ENCODE assay signal across 15 cellular contexts in genomic region chr11:65776196-65776595, GRCh38. TPM values are rescaled to one million over a fixed set of nuclear protein-coding genes. Genes with fewer than 3 reads are reported as not detected.
DNase-seq lines count a peak whose midpoint lies in the region; ATAC-seq, FAIRE-seq and TF ChIP-seq lines count a peak whose summit lies in the region.
"Had no signal": no experiment of that assay in that cellular context is flagged by ENCODE, and none has a peak within 500 bp of the region (broad histone marks: within the 10 kb centered on the region; RNA-seq: fewer than 3 reads in every experiment).

No MANE protein-coding gene starts in this region.

- H3K4me3 ChIP-seq in HepG2 (replicated peaks in 1 of 3; ENCODE audit: insufficient read depth in 1 of 3, low read depth in 2 of 3, low read length in 3 of 3) (no peak overlapping the region), subcutaneous abdominal adipose tissue (ENCODE audit: low read depth in 1 of 5, low read length in 5 of 5) (no peak overlapping the region), colonic mucosa (no peak overlapping the region)

- TF ChIP-seq EP300 in HepG2 (IDR thresholded peaks at IDR 0.05; ENCODE audit: low read depth in 2 of 2, low read length in 2 of 2) = no peak
- peak; percentile 18; the same call in 1 of the 2 replicates for TF ChIP-seq EP300 in HepG2 (CRISPR knock-in tag; IDR thresholded peaks at IDR 0.05; ENCODE audit: borderline replicate concordance)

- no peak for ATAC-seq in activated naive CD4-positive, alpha-beta T cell treated with anti-CD3 and anti-CD28 coated beads, Interleukin-2, amount 50 U/mL, for 72 hours
- ATAC-seq in activated T-helper 17 cell treated with anti-CD3 and anti-CD28 coated beads, Interleukin-2, amount 50 U/mL, for 72 hours (replicated peaks) = no peak
- ATAC-seq in HepG2 = no peak; the same call in 2 of the 3 replicates

- H3K27me3 ChIP-seq in HepG2 (ENCODE audit: control insufficient read depth in 1 of 2, insufficient read depth in 2 of 2, low read length in 2 of 2) (no peaks in the 10 kb centered on the region), subcutaneous abdominal adipose tissue (ENCODE audit: control insufficient read depth in 5 of 5, insufficient read depth in 4 of 5, low read length in 5 of 5) (no peaks in the 10 kb centered on the region), colonic mucosa (no peaks in the 10 kb centered on the region)
- H3K27me3 ChIP-seq: brain microvascular endothelial cell had no signal

- intact Hi-C loops in HepG2 (cut with micrococcal nuclease; ENCODE audit: unreplicated experiment) (no loop called here), colonic mucosa (cut with DNase I) (loop anchor here (10.0 kb wide), 1 partner anchor 51 kb away; the partner anchor contains the start of gene RNASEH2C)

- no peak for DNase-seq in activated naive CD4-positive, alpha-beta T cell treated with anti-CD3 and anti-CD28 coated beads, Interleukin-2, amount 50 U/mL, for 72 hours (ENCODE audit: low spot score in 2 of 2)
- DNase-seq in activated naive CD4-positive, alpha-beta T cell treated with anti-CD3 and anti-CD28 coated beads, Interleukin-2, amount 10 ng/mL, durations not matched to agents 7 days and 5 days = no peak
- peak; percentile 43 for DNase-seq in HepG2 (ENCODE audit: low spot score)
- DNase-seq in kidney glomerular epithelial cell (lab: John Stamatoyannopoulos, UW) = no peak
- no peak for DNase-seq in colonic mucosa
- no peak for DNase-seq in HuH-7 (ENCODE audit: low spot score)
- DNase-seq: brain microvascular endothelial cell; EL; NCI-H1105; nephron progenitor cell; stimulated activated CD4-positive, alpha-beta T cell treated with anti-CD3 and anti-CD28 coated beads, Interleukin-2, amount 100 ng/mL, for 24 hours had no signal

- H3K9me3 Mint-ChIP-seq in activated naive CD4-positive, alpha-beta T cell treated with anti-CD3 and anti-CD28 coated beads, Interleukin-2, amount 50 U/mL, for 72 hours = no peaks in the 10 kb centered on the region
- no peaks in the 10 kb centered on the region for H3K9me3 Mint-ChIP-seq in activated naive CD4-positive, alpha-beta T cell treated with anti-CD3 and anti-CD28 coated beads, Interleukin-2, amount 10 ng/mL, durations not matched to agents 7 days and 5 days
- no peaks in the 10 kb centered on the region for H3K9me3 Mint-ChIP-seq in activated T-helper 17 cell treated with anti-CD3 and anti-CD28 coated beads, Interleukin-2, amount 50 U/mL, for 72 hours
- H3K9me3 Mint-ChIP-seq: nephron progenitor cell had no signal

- H3K27ac ChIP-seq in HepG2 (ENCODE audit: extremely low read length, insufficient read depth, low read length) (no peak overlapping the region), subcutaneous abdominal adipose tissue (ENCODE audit: low read depth, low read length) (peak overlapping the region; percentile 78), colonic mucosa (no peak overlapping the region)
- H3K27ac ChIP-seq: brain microvascular endothelial cell had no signal

- no peaks in the 10 kb centered on the region for H3K27me3 Mint-ChIP-seq in activated naive CD4-positive, alpha-beta T cell treated with anti-CD3 and anti-CD28 coated beads, Interleukin-2, amount 10 ng/mL, durations not matched to agents 7 days and 5 days
- no peaks in the 10 kb centered on the region for H3K27me3 Mint-ChIP-seq in activated T-helper 17 cell treated with anti-CD3 and anti-CD28 coated beads, Interleukin-2, amount 50 U/mL, for 72 hours

- no peak for FAIRE-seq in HepG2 (lab: Jason Lieb, UNC)
- FAIRE-seq: endothelial cell of umbilical vein had no signal

- no TSS peak for BruUV-seq in HepG2 (replicated peaks; lab: Mats Ljungman, UMichigan)

- in situ Hi-C loops in HepG2 (cut with HindIII; ENCODE audit: extremely low pct_ligation_motif_present, low pct_unique_long_range_greater_than_20kb) = no loop called here

- peaks cover 6% of the 10 kb centered on the region for H3K4me1 Mint-ChIP-seq in activated naive CD4-positive, alpha-beta T cell treated with anti-CD3 and anti-CD28 coated beads, Interleukin-2, amount 10 ng/mL, durations not matched to agents 7 days and 5 days
- peaks cover 4% of the 10 kb centered on the region for H3K4me1 Mint-ChIP-seq in activated T-helper 17 cell treated with anti-CD3 and anti-CD28 coated beads, Interleukin-2, amount 50 U/mL, for 72 hours

- H4K20me1 ChIP-seq in HepG2 (ENCODE audit: insufficient read depth, low read length) = no peaks in the 10 kb centered on the region

- peak overlapping the region; percentile 9 to 16 for H3K27ac Mint-ChIP-seq in activated naive CD4-positive, alpha-beta T cell treated with anti-CD3 and anti-CD28 coated beads, Interleukin-2, amount 50 U/mL, for 72 hours
- H3K27ac Mint-ChIP-seq in activated naive CD4-positive, alpha-beta T cell treated with anti-CD3 and anti-CD28 coated beads, Interleukin-2, amount 10 ng/mL, durations not matched to agents 7 days and 5 days = no peak overlapping the region
- peak overlapping the region; percentile 79 for H3K27ac Mint-ChIP-seq in activated T-helper 17 cell treated with anti-CD3 and anti-CD28 coated beads, Interleukin-2, amount 50 U/mL, for 72 hours
- H3K27ac Mint-ChIP-seq: nephron progenitor cell had no signal

- WGBS in HepG2 (ENCODE audit: low lambda C conversion rate) = 52% methylated on average over 8 of the region's 8 CpGs

- no peak overlapping the region for H3K4me2 ChIP-seq in HepG2 (ENCODE audit: low read depth, low read length)

- H3K4me3 Mint-ChIP-seq in activated naive CD4-positive, alpha-beta T cell treated with anti-CD3 and anti-CD28 coated beads, Interleukin-2, amount 10 ng/mL, durations not matched to agents 7 days and 5 days = no peak overlapping the region
- H3K4me3 Mint-ChIP-seq in activated T-helper 17 cell treated with anti-CD3 and anti-CD28 coated beads, Interleukin-2, amount 50 U/mL, for 72 hours = peak overlapping the region; percentile 21
- H3K4me3 Mint-ChIP-seq: nephron progenitor cell had no signal

- H3K79me2 ChIP-seq in HepG2 (ENCODE audit: insufficient read depth, low read length) = no peaks in the 10 kb centered on the region

- CTCF ChIA-PET in activated naive CD4-positive, alpha-beta T cell treated with anti-CD3 and anti-CD28 coated beads, Interleukin-2, amount 10 ng/mL, durations not matched to agents 7 days and 5 days (lab: Charles Lee) = interaction anchor here (1.0 to 9.6 kb wide), 7 partner anchors 11 to 217 kb away, joined by 3 to 128 read pairs (median 3); partner anchors contain the start of gene KAT5
- CTCF ChIA-PET in HepG2 (lab: Yijun Ruan, JAX; ENCODE audit: low intra/inter-chr PET ratio, low total read pairs) = interaction anchor here (1.2 kb wide), 1 partner anchor 42 kb away, joined by 4 read pairs; no protein-coding TSS in a partner anchor

- no peaks in the 10 kb centered on the region for H3K9me3 ChIP-seq in HepG2 (ENCODE audit: low read length)
- no peaks in the 10 kb centered on the region for H3K9me3 ChIP-seq in subcutaneous abdominal adipose tissue (ENCODE audit: control insufficient read depth in 5 of 5, low read length in 5 of 5)
- H3K9me3 ChIP-seq in colonic mucosa = no peaks in the 10 kb centered on the region

- TF ChIP-seq RAD21 in HepG2 (CRISPR knock-in tag; IDR thresholded peaks at IDR 0.05) = no peak

- peaks cover 35% of the 10 kb centered on the region for H3K4me1 ChIP-seq in HepG2 (ENCODE audit: insufficient read depth, low read length)
- peaks cover 7 to 51% (median 44%) of the 10 kb centered on the region in 5 donors for H3K4me1 ChIP-seq in subcutaneous abdominal adipose tissue (ENCODE audit: control insufficient read depth in 5 of 5, insufficient read depth in 5 of 5, low read length in 5 of 5)
- H3K4me1 ChIP-seq in colonic mucosa = peaks cover 6% of the 10 kb centered on the region

- TF ChIP-seq CTCF in HepG2 (CRISPR knock-in tag; IDR thresholded peaks at IDR 0.05) (no peak), colonic mucosa (IDR thresholded peaks at IDR 0.05) (no peak)

- H3K36me3 Mint-ChIP-seq in activated naive CD4-positive, alpha-beta T cell treated with anti-CD3 and anti-CD28 coated beads, Interleukin-2, amount 50 U/mL, for 72 hours = no peaks in the 10 kb centered on the region
- peaks cover 13% of the 10 kb centered on the region for H3K36me3 Mint-ChIP-seq in activated naive CD4-positive, alpha-beta T cell treated with anti-CD3 and anti-CD28 coated beads, Interleukin-2, amount 10 ng/mL, durations not matched to agents 7 days and 5 days
- peaks cover 22% of the 10 kb centered on the region for H3K36me3 Mint-ChIP-seq in activated T-helper 17 cell treated with anti-CD3 and anti-CD28 coated beads, Interleukin-2, amount 50 U/mL, for 72 hours (ENCODE audit: low read depth)

- TF ChIP-seq POLR2A in HepG2 (IDR thresholded peaks at IDR 0.05; ENCODE audit: insufficient read depth in 1 of 2, low read depth in 2 of 2, low read length in 2 of 2) = no peak

- no peaks in the 10 kb centered on the region for H3K36me3 ChIP-seq in HepG2 (replicated peaks in 1 of 2; ENCODE audit: control insufficient read depth in 1 of 2, insufficient read depth in 2 of 2, low read length in 2 of 2)
- peaks cover 0 to 26% (median 22%) of the 10 kb centered on the region in 5 donors for H3K36me3 ChIP-seq in subcutaneous abdominal adipose tissue (ENCODE audit: control insufficient read depth in 5 of 5, insufficient read depth in 5 of 5, low read length in 5 of 5)
- H3K36me3 ChIP-seq in colonic mucosa = peaks cover 5% of the 10 kb centered on the region

- no peak overlapping the region for H2AFZ ChIP-seq in HepG2 (ENCODE audit: low read length)

- POLR2A ChIA-PET in HepG2 (lab: Yijun Ruan, JAX) = interaction anchor here (0.8 to 1.5 kb wide), 4 partner anchors 12 to 64 kb away, joined by 3 to 6 read pairs (median 4); partner anchors contain the start of genes KAT5 and RNASEH2C

- no peak overlapping the region for H3K9ac ChIP-seq in HepG2 (ENCODE audit: insufficient read depth, low read depth, low read length)
- peak overlapping the region in 1 of 5 donors; percentile 37 for H3K9ac ChIP-seq in subcutaneous abdominal adipose tissue (ENCODE audit: low read length in 5 of 5)
- no peak overlapping the region for H3K9ac ChIP-seq in colonic mucosa (ENCODE audit: low read depth in 2 of 2, low read length in 2 of 2)

RNA-seq across cellular contexts. Expression of gene AP5B1, which starts 4.6 kb away (rescaled TPM):
- 10 to 100 TPM; 10.6 to 25.9 TPM for total RNA-seq in activated naive CD4-positive, alpha-beta T cell treated with anti-CD3 and anti-CD28 coated beads, Interleukin-2, amount 50 U/mL, for 72 hours
- 10 to 100 TPM; 17.2 to 21.9 TPM for total RNA-seq in activated T-helper 17 cell treated with anti-CD3 and anti-CD28 coated beads, Interleukin-2, amount 50 U/mL, for 72 hours
- total RNA-seq in HepG2 (2016; rRNA removed; fragmentation: Illumina TruSeq; extraction: Trizol) (3.8 and 4.4 TPM in 2 replicates), colonic mucosa (10 to 100 TPM; 17.6 to 20.1 TPM)
- 0.44 and 0.61 TPM in 2 replicates for total RNA-seq in HepG2 (2016; cell fraction: cytosol; rRNA removed; fragmentation: Illumina TruSeq; extraction: Trizol; ENCODE audit: low read depth)
- 2.9 and 4.5 TPM in 2 replicates for total RNA-seq in HepG2 (2016; cell fraction: insoluble cytoplasmic fraction; rRNA removed; fragmentation: Illumina TruSeq; extraction: Trizol)
- total RNA-seq in HepG2 (2016; cell fraction: membrane; rRNA removed; fragmentation: Illumina TruSeq; extraction: Trizol) = 2.0 and 2.1 TPM in 2 replicates
- total RNA-seq in HepG2 (2016; cell fraction: nucleus; rRNA removed; fragmentation: Illumina TruSeq; extraction: Trizol) = 2.9 and 3.7 TPM in 2 replicates
- 1.7 and 2.8 TPM in 2 replicates for polyA plus RNA-seq in HepG2 (2011; rRNA removed)
- 1.6 and 2.5 TPM in 2 replicates for polyA plus RNA-seq in HepG2 (2011; cell fraction: cytosol; rRNA removed)
- polyA plus RNA-seq in HepG2 (2011; cell fraction: nucleus; rRNA removed) = 6.0 and 6.2 TPM in 2 replicates
- polyA plus RNA-seq in HepG2 (2012) = 1.2 and 2.4 TPM in 2 replicates
- 0.25 and 0.27 TPM in 2 replicates for polyA plus RNA-seq in HepG2 (2016; cell fraction: cytosol; fragmentation: Illumina TruSeq; extraction: Trizol; ENCODE audit: low read depth)
- polyA plus RNA-seq in HepG2 (2016; cell fraction: insoluble cytoplasmic fraction; fragmentation: Illumina TruSeq; extraction: Trizol; ENCODE audit: low read depth) = 2.6 and 2.7 TPM in 2 replicates
- 0.78 and 0.94 TPM in 2 replicates for polyA plus RNA-seq in HepG2 (2016; cell fraction: membrane; fragmentation: Illumina TruSeq; extraction: Trizol; ENCODE audit: low read depth)
- 4.3 and 4.6 TPM in 2 replicates for polyA plus RNA-seq in HepG2 (2016; cell fraction: nucleus; fragmentation: Illumina TruSeq; extraction: Trizol; ENCODE audit: insufficient read depth, low read depth)
- polyA minus RNA-seq in HepG2 (2011; rRNA and poly(A)+ RNA removed; ENCODE audit: low replicate concordance) = 9.8 and 22.8 TPM in 2 replicates
- 3.4 and 4.2 TPM in 2 replicates for polyA minus RNA-seq in HepG2 (2011; cell fraction: cytosol; rRNA and poly(A)+ RNA removed)
- polyA minus RNA-seq in HepG2 (2011; cell fraction: nucleus; rRNA and poly(A)+ RNA removed) = 4.9 and 5.1 TPM in 2 replicates

RNA-seq across cellular contexts. Expression of gene OVOL1, which starts 10.7 kb away (rescaled TPM):
- total RNA-seq in activated naive CD4-positive, alpha-beta T cell treated with anti-CD3 and anti-CD28 coated beads, Interleukin-2, amount 50 U/mL, for 72 hours = 1 to 10 TPM in 1 of 2 donors, not detected in 1; 1.6 TPM
- total RNA-seq in activated T-helper 17 cell treated with anti-CD3 and anti-CD28 coated beads, Interleukin-2, amount 50 U/mL, for 72 hours = under 1 TPM in 1 of 2 donors, not detected in 1; 0.98 TPM
- total RNA-seq in HepG2 (2016; rRNA removed; fragmentation: Illumina TruSeq; extraction: Trizol) (not detected in 2 replicates), colonic mucosa (10 to 100 TPM; 29.0 to 32.9 TPM)
- total RNA-seq in HepG2 (2016; cell fraction: cytosol; rRNA removed; fragmentation: Illumina TruSeq; extraction: Trizol; ENCODE audit: low read depth) = not detected in 2 replicates
- total RNA-seq in HepG2 (2016; cell fraction: insoluble cytoplasmic fraction; rRNA removed; fragmentation: Illumina TruSeq; extraction: Trizol) = not detected in 2 replicates
- not detected in 2 replicates for total RNA-seq in HepG2 (2016; cell fraction: membrane; rRNA removed; fragmentation: Illumina TruSeq; extraction: Trizol)
- not detected in 2 replicates for total RNA-seq in HepG2 (2016; cell fraction: nucleus; rRNA removed; fragmentation: Illumina TruSeq; extraction: Trizol)
- polyA plus RNA-seq in HepG2 (2011; rRNA removed) = 0.01 and 0.04 TPM in 2 replicates
- not detected in 2 replicates for polyA plus RNA-seq in HepG2 (2011; cell fraction: cytosol; rRNA removed)
- polyA plus RNA-seq in HepG2 (2011; cell fraction: nucleus; rRNA removed) = 0.03 TPM in 1 of 2 replicates, not detected in the other
- polyA plus RNA-seq in HepG2 (2012) = not detected in 2 replicates
- not detected in 2 replicates for polyA plus RNA-seq in HepG2 (2016; cell fraction: cytosol; fragmentation: Illumina TruSeq; extraction: Trizol; ENCODE audit: low read depth)
- polyA plus RNA-seq in HepG2 (2016; cell fraction: insoluble cytoplasmic fraction; fragmentation: Illumina TruSeq; extraction: Trizol; ENCODE audit: low read depth) = not detected in 2 replicates
- polyA plus RNA-seq in HepG2 (2016; cell fraction: membrane; fragmentation: Illumina TruSeq; extraction: Trizol; ENCODE audit: low read depth) = not detected in 2 replicates
- polyA plus RNA-seq in HepG2 (2016; cell fraction: nucleus; fragmentation: Illumina TruSeq; extraction: Trizol; ENCODE audit: insufficient read depth, low read depth) = not detected in 2 replicates
- polyA minus RNA-seq in HepG2 (2011; rRNA and poly(A)+ RNA removed; ENCODE audit: low replicate concordance) = not detected in 2 replicates
- polyA minus RNA-seq in HepG2 (2011; cell fraction: cytosol; rRNA and poly(A)+ RNA removed) = not detected in 2 replicates
- polyA minus RNA-seq in HepG2 (2011; cell fraction: nucleus; rRNA and poly(A)+ RNA removed) = not detected in 2 replicates
- total RNA-seq: endothelial cell of umbilical vein, OCI-LY7 had no signal
- polyA plus RNA-seq: endothelial cell of umbilical vein had no signal

RNA-seq across cellular contexts. Expression of gene RNASEH2C, which starts 55.6 kb away (rescaled TPM):
- 10 to 100 TPM; 40.9 to 93.0 TPM for total RNA-seq in activated naive CD4-positive, alpha-beta T cell treated with anti-CD3 and anti-CD28 coated beads, Interleukin-2, amount 50 U/mL, for 72 hours
- total RNA-seq in activated T-helper 17 cell treated with anti-CD3 and anti-CD28 coated beads, Interleukin-2, amount 50 U/mL, for 72 hours = 10 to 100 TPM; 57.4 to 92.9 TPM
- 50.9 and 65.1 TPM in 2 replicates for total RNA-seq in HepG2 (2016; rRNA removed; fragmentation: Illumina TruSeq; extraction: Trizol)
- total RNA-seq in HepG2 (2016; cell fraction: cytosol; rRNA removed; fragmentation: Illumina TruSeq; extraction: Trizol; ENCODE audit: low read depth) = 57.6 and 60.3 TPM in 2 replicates
- 55.2 and 76.7 TPM in 2 replicates for total RNA-seq in HepG2 (2016; cell fraction: insoluble cytoplasmic fraction; rRNA removed; fragmentation: Illumina TruSeq; extraction: Trizol)
- 36.0 and 40.9 TPM in 2 replicates for total RNA-seq in HepG2 (2016; cell fraction: membrane; rRNA removed; fragmentation: Illumina TruSeq; extraction: Trizol)
- total RNA-seq in HepG2 (2016; cell fraction: nucleus; rRNA removed; fragmentation: Illumina TruSeq; extraction: Trizol) = 18.2 and 19.2 TPM in 2 replicates
- 24.6 and 27.4 TPM in 2 replicates for polyA plus RNA-seq in HepG2 (2011; rRNA removed)
- 34.9 and 55.1 TPM in 2 replicates for polyA plus RNA-seq in HepG2 (2011; cell fraction: cytosol; rRNA removed)
- 41.5 and 44.0 TPM in 2 replicates for polyA plus RNA-seq in HepG2 (2011; cell fraction: nucleus; rRNA removed)
- 16.9 and 19.3 TPM in 2 replicates for polyA plus RNA-seq in HepG2 (2012)
- 53.8 and 60.7 TPM in 2 replicates for polyA plus RNA-seq in HepG2 (2016; cell fraction: cytosol; fragmentation: Illumina TruSeq; extraction: Trizol; ENCODE audit: low read depth)
- 53.3 and 62.7 TPM in 2 replicates for polyA plus RNA-seq in HepG2 (2016; cell fraction: insoluble cytoplasmic fraction; fragmentation: Illumina TruSeq; extraction: Trizol; ENCODE audit: low read depth)
- polyA plus RNA-seq in HepG2 (2016; cell fraction: membrane; fragmentation: Illumina TruSeq; extraction: Trizol; ENCODE audit: low read depth) = 27.7 and 34.7 TPM in 2 replicates
- polyA plus RNA-seq in HepG2 (2016; cell fraction: nucleus; fragmentation: Illumina TruSeq; extraction: Trizol; ENCODE audit: insufficient read depth, low read depth) = 35.1 and 36.6 TPM in 2 replicates
- 9.1 and 31.0 TPM in 2 replicates for polyA minus RNA-seq in HepG2 (2011; rRNA and poly(A)+ RNA removed; ENCODE audit: low replicate concordance)
- polyA minus RNA-seq in HepG2 (2011; cell fraction: cytosol; rRNA and poly(A)+ RNA removed) = 11.3 and 11.4 TPM in 2 replicates
- 12.7 and 15.0 TPM in 2 replicates for polyA minus RNA-seq in HepG2 (2011; cell fraction: nucleus; rRNA and poly(A)+ RNA removed)
- 10 to 100 TPM; 26.1 to 58.1 TPM for total RNA-seq in colonic mucosa

RNA-seq across cellular contexts. Expression of gene SNX32, which starts 57.6 kb away (rescaled TPM):
- 1 to 10 TPM; 3.8 to 5.0 TPM for total RNA-seq in activated naive CD4-positive, alpha-beta T cell treated with anti-CD3 and anti-CD28 coated beads, Interleukin-2, amount 50 U/mL, for 72 hours
- total RNA-seq in activated T-helper 17 cell treated with anti-CD3 and anti-CD28 coated beads, Interleukin-2, amount 50 U/mL, for 72 hours = 1 to 10 TPM; 1.6 to 6.6 TPM
- total RNA-seq in HepG2 (2016; rRNA removed; fragmentation: Illumina TruSeq; extraction: Trizol) = 0.09 TPM in 1 of 2 replicates, not detected in the other
- total RNA-seq in HepG2 (2016; cell fraction: cytosol; rRNA removed; fragmentation: Illumina TruSeq; extraction: Trizol; ENCODE audit: low read depth) = not detected in 2 replicates
- 0.17 TPM in 1 of 2 replicates, not detected in the other for total RNA-seq in HepG2 (2016; cell fraction: insoluble cytoplasmic fraction; rRNA removed; fragmentation: Illumina TruSeq; extraction: Trizol)
- total RNA-seq in HepG2 (2016; cell fraction: membrane; rRNA removed; fragmentation: Illumina TruSeq; extraction: Trizol) = not detected in 2 replicates
- 0.16 TPM in 1 of 2 replicates, not detected in the other for total RNA-seq in HepG2 (2016; cell fraction: nucleus; rRNA removed; fragmentation: Illumina TruSeq; extraction: Trizol)
- polyA plus RNA-seq in HepG2 (2011; rRNA removed) = 0.29 and 0.34 TPM in 2 replicates
- polyA plus RNA-seq in HepG2 (2011; cell fraction: cytosol; rRNA removed) = 0.08 and 0.30 TPM in 2 replicates
- 4.2 and 5.7 TPM in 2 replicates for polyA plus RNA-seq in HepG2 (2011; cell fraction: nucleus; rRNA removed)
- polyA plus RNA-seq in HepG2 (2012) = 0.19 and 0.35 TPM in 2 replicates
- polyA plus RNA-seq in HepG2 (2016; cell fraction: cytosol; fragmentation: Illumina TruSeq; extraction: Trizol; ENCODE audit: low read depth) = 0.17 TPM in 1 of 2 replicates, not detected in the other
- polyA plus RNA-seq in HepG2 (2016; cell fraction: insoluble cytoplasmic fraction; fragmentation: Illumina TruSeq; extraction: Trizol; ENCODE audit: low read depth) = 0.19 TPM in 1 of 2 replicates, not detected in the other
- polyA plus RNA-seq in HepG2 (2016; cell fraction: membrane; fragmentation: Illumina TruSeq; extraction: Trizol; ENCODE audit: low read depth) = 0.08 and 0.22 TPM in 2 replicates
- polyA plus RNA-seq in HepG2 (2016; cell fraction: nucleus; fragmentation: Illumina TruSeq; extraction: Trizol; ENCODE audit: insufficient read depth, low read depth) = 0.52 and 0.55 TPM in 2 replicates
- polyA minus RNA-seq in HepG2 (2011; rRNA and poly(A)+ RNA removed; ENCODE audit: low replicate concordance) = 0.30 and 0.86 TPM in 2 replicates
- polyA minus RNA-seq in HepG2 (2011; cell fraction: cytosol; rRNA and poly(A)+ RNA removed) = not detected in 2 replicates
- polyA minus RNA-seq in HepG2 (2011; cell fraction: nucleus; rRNA and poly(A)+ RNA removed) = 0.75 and 1.4 TPM in 2 replicates
- total RNA-seq in colonic mucosa = 1 to 10 TPM; 1.6 to 1.9 TPM
- total RNA-seq: endothelial cell of umbilical vein, OCI-LY7 had no signal

Comparison
In these comparisons a context has a peak if more than half of its experiments do, and no peak if none do; other contexts are left out.
1. RNA of gene OVOL1, which starts 10.7 kb away (total RNA-seq): 29.0 to 32.9 TPM in colonic mucosa; 1.6 TPM in activated naive CD4-positive, alpha-beta T cell treated with anti-CD3 and anti-CD28 coated beads, Interleukin-2, amount 50 U/mL, for 72 hours, 0.98 TPM in activated T-helper 17 cell treated with anti-CD3 and anti-CD28 coated beads, Interleukin-2, amount 50 U/mL, for 72 hours and not detected in HepG2; every median in the first group is over 10 times any median in the second.